ENCODE assay signal across 1 cellular context in the genomic region with DNA sequence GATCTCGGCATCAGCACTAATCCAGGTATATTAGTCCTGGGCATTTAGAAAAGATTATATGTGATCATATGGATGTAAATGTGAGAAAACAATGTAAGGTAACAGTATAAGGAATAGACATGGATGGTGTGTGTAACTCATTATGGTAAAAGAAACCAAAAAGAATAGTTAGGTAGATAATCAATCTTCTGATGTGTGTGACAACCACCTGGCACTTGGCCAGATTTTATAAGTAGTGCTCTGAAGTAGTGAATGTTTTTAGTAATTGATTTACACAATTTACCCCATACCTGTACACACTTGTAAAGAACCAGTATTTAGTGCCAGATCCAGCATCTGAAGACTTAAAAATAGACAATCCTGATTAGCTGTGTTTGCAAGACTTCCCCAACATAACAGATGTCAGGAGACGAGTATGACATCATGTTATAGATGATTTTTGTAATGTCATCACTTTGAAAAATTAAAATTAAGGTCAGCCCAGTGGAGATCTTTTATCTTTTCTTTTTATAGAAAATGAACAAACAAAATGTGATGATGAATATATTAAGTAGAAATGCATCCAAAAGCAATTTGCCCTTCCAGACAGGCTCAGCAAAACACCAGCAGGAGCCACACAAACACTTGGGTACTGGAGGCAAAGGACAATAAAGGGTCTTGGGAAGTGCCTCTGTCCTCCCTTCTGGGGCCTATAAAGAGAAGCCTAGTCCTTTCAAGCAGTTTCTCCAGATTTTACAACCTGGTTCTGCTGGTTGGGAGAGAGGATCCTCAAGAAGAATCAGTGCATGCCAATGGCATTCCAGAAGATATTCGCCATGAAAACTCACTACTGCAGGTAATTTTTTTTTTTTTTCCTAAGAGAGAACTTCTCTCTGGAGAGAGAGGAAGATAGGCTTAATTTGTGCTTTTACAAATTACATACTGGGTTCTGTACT.
TF ChIP-seq lines count a peak whose summit lies in the region.

No MANE protein-coding gene starts in this region.

TF ChIP-seq in HEK293, 187 proteins besides CTCF, POLR2A, EP300 and RAD21 (continued from another document):
- TF ChIP-seq, protein P1, sequence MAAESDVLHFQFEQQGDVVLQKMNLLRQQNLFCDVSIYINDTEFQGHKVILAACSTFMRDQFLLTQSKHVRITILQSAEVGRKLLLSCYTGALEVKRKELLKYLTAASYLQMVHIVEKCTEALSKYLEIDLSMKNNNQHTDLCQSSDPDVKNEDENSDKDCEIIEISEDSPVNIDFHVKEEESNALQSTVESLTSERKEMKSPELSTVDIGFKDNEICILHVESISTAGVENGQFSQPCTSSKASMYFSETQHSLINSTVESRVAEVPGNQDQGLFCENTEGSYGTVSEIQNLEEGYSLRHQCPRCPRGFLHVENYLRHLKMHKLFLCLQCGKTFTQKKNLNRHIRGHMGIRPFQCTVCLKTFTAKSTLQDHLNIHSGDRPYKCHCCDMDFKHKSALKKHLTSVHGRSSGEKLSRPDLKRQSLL (tag by site-specific recombination; IDR thresholded peaks at IDR 0.05): no peak
- TF ChIP-seq, protein P2, sequence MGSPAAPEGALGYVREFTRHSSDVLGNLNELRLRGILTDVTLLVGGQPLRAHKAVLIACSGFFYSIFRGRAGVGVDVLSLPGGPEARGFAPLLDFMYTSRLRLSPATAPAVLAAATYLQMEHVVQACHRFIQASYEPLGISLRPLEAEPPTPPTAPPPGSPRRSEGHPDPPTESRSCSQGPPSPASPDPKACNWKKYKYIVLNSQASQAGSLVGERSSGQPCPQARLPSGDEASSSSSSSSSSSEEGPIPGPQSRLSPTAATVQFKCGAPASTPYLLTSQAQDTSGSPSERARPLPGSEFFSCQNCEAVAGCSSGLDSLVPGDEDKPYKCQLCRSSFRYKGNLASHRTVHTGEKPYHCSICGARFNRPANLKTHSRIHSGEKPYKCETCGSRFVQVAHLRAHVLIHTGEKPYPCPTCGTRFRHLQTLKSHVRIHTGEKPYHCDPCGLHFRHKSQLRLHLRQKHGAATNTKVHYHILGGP (tag by site-specific recombination; IDR thresholded peaks at IDR 0.05): no peak
- TF ChIP-seq GLIS1 (tag by site-specific recombination; IDR thresholded peaks at IDR 0.05) (no peak), ZSCAN18 (tag by site-specific recombination; IDR thresholded peaks at IDR 0.05) (no peak), ZNF837 (tag by site-specific recombination; IDR thresholded peaks at IDR 0.05) (no peak), ZNF558 (tag by site-specific recombination; IDR thresholded peaks at IDR 0.05) (no peak), ZNF629 (tag by site-specific recombination; IDR thresholded peaks at IDR 0.05) (peak; percentile 27; the same call in 1 of the 2 replicates), ZNF426 (tag by site-specific recombination; IDR thresholded peaks at IDR 0.05) (no peak), ZNF174 (tag by site-specific recombination; IDR thresholded peaks at IDR 0.05) (no peak), ZBTB10 (tag by site-specific recombination; IDR thresholded peaks at IDR 0.05) (no peak), ATF2 (tag by site-specific recombination; IDR thresholded peaks at IDR 0.05; ENCODE audit: low read depth) (peak; percentile 82), KLF10 (tag by site-specific recombination; IDR thresholded peaks at IDR 0.05) (0 out of 2 replicates have a peak, but pooled peaks have one; percentile 13), ZNF157 (tag by site-specific recombination; IDR thresholded peaks at IDR 0.05) (no peak), ZNF184 (tag by site-specific recombination; IDR thresholded peaks at IDR 0.05) (no peak), ZXDB (tag by site-specific recombination; IDR thresholded peaks at IDR 0.05) (no peak), ZBTB48 (tag by site-specific recombination; IDR thresholded peaks at IDR 0.05) (no peak), ZNF24 (tag by site-specific recombination; IDR thresholded peaks at IDR 0.05) (no peak), ZNF580 (tag by site-specific recombination; IDR thresholded peaks at IDR 0.05) (no peak), ZNF677 (tag by site-specific recombination; IDR thresholded peaks at IDR 0.05) (peak; percentile 93), EGR2 (tag by site-specific recombination; IDR thresholded peaks at IDR 0.05; ENCODE audit: low read depth) (no peak)
- TF ChIP-seq, protein P3, sequence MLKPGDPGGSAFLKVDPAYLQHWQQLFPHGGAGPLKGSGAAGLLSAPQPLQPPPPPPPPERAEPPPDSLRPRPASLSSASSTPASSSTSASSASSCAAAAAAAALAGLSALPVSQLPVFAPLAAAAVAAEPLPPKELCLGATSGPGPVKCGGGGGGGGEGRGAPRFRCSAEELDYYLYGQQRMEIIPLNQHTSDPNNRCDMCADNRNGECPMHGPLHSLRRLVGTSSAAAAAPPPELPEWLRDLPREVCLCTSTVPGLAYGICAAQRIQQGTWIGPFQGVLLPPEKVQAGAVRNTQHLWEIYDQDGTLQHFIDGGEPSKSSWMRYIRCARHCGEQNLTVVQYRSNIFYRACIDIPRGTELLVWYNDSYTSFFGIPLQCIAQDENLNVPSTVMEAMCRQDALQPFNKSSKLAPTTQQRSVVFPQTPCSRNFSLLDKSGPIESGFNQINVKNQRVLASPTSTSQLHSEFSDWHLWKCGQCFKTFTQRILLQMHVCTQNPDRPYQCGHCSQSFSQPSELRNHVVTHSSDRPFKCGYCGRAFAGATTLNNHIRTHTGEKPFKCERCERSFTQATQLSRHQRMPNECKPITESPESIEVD (tag by site-specific recombination; IDR thresholded peaks at IDR 0.05): 0 out of 2 replicates have a peak, but pooled peaks have one; percentile 25
